8 cellular contexts compared by ENCODE assay signal in the genomic region with DNA sequence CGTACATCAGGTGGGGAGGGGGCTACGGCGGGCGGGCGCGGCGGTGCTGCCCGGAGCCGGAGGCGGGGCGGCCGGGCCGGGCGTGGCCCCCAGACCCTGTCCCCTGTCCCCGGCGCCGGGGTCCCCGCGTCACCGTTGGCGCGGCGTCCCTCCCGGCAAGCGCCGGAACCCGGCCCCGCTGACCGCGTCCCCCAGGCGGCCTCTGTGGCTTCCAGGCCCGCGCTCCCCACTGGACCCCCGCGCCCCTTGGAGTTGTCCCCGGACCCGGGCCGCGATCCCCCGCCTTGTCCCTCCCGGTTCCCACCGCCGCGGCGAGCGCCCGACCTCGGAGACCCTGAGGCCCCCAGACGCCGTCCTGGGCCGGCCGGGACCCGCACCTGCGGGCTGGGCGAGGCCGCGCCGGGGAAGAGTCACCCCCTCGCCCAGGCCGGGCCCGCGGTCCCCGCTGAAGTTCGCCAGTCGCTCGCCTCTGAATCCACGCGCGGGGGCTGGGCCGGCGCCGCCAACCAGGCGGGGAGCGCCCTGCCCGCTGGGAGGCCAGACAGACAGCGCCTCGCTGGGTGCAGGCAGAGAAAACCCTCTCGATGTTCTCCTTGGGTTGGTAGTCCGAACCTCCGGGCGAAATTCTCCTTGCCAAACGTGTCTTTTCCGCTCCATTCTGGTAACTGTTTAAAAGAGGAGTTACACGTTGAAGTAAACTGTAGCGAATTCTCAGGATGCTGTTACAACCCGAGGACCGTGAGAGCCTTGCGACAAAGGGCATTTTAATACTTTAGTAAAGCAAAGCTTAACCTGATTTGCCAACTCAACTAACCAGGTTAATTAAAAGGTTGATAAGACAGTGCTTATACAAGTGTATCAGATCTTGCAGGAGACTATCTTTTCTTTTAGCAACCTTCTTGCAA. TPM values are rescaled to one million over a fixed set of nuclear protein-coding genes. Genes with fewer than 3 reads are reported as not detected.
DNase-seq lines count a peak whose midpoint lies in the region; ATAC-seq and TF ChIP-seq lines count a peak whose summit lies in the region.

No MANE protein-coding gene starts in this region.

- H3K4me3 ChIP-seq in fibroblast of villous mesenchyme (ENCODE audit: low read depth, low read length): peak overlapping the region; percentile 96
- peak overlapping the region; percentile 80 for H3K4me3 ChIP-seq in suprapubic skin

- ATAC-seq in HG02884 (IDR thresholded peaks at IDR 0.05; ENCODE audit: unreplicated experiment): peak; percentile 32

- no peaks in the 10 kb centered on the region for H3K36me3 Mint-ChIP-seq in nephron progenitor cell (ENCODE audit: low read depth)

- H3K36me3 ChIP-seq in suprapubic skin: peaks cover 3% of the 10 kb centered on the region

- H3K4me1 ChIP-seq in suprapubic skin: peaks cover 63% of the 10 kb centered on the region

- H3K4me1 Mint-ChIP-seq in nephron progenitor cell: peaks cover 49% of the 10 kb centered on the region

- TF ChIP-seq CTCF in fibroblast of villous mesenchyme (IDR thresholded peaks at IDR 0.05; ENCODE audit: insufficient read depth, low read depth, low read length) (peak; percentile 11), nephron progenitor cell (IDR thresholded peaks at IDR 0.05) (no peak), suprapubic skin (IDR thresholded peaks at IDR 0.05) (no peak)

- TF ChIP-seq EP300 in suprapubic skin (IDR thresholded peaks at IDR 0.05): no peak

- H3K9me3 Mint-ChIP-seq in nephron progenitor cell: no peaks in the 10 kb centered on the region

- 3% methylated on average over 28 of the region's 88 CpGs for WGBS in suprapubic skin

- peak overlapping the region; percentile 97 for H3K4me3 Mint-ChIP-seq in nephron progenitor cell

- H3K27me3 ChIP-seq in suprapubic skin: no peaks in the 10 kb centered on the region

- peak overlapping the region; percentile 93 for H3K27ac ChIP-seq in suprapubic skin

- H3K27ac Mint-ChIP-seq in nephron progenitor cell: no peak overlapping the region

- DNase-seq in NCI-H2171 treated with DMSO at 0.1 percent for 48 hours (lab: John Stamatoyannopoulos, UW) (peak; percentile 9), NCI-H2171 (lab: John Stamatoyannopoulos, UW) (no peak), OCI-M1 (lab: John Stamatoyannopoulos, UW) (peak; percentile 59), fibroblast of villous mesenchyme (ENCODE audit: low read depth) (peak; percentile 66), nephron progenitor cell (peak; percentile 60), suprapubic skin (ENCODE audit: low spot score in 2 of 2) (peak; percentile 69 to 80)
- DNase-seq in activated effector memory CD4-positive, alpha-beta T cell treated with anti-CD3 and anti-CD28 coated beads, Interleukin-2, amount 50 U/mL, for 16 hours: peak; percentile 84

- peaks cover 16% of the 10 kb centered on the region for H3K27me3 Mint-ChIP-seq in nephron progenitor cell (ENCODE audit: low read depth, poor library complexity)

- TF ChIP-seq POLR2A in suprapubic skin (IDR thresholded peaks at IDR 0.05): no peak

- H3K9me3 ChIP-seq in suprapubic skin: no peaks in the 10 kb centered on the region

RNA-seq across cellular contexts. Expression of a gene that starts 0.8 kb away (rescaled TPM):
- 8.4 and 9.1 TPM in 2 replicates for total RNA-seq in fibroblast of villous mesenchyme
- total RNA-seq in suprapubic skin: 100 to 1,000 TPM in 3 of 4 donors, 10 to 100 TPM in 1; 74.3 to 168 (median 130) TPM
